ENCODE assay signal across 8 cellular contexts in the genomic region with DNA sequence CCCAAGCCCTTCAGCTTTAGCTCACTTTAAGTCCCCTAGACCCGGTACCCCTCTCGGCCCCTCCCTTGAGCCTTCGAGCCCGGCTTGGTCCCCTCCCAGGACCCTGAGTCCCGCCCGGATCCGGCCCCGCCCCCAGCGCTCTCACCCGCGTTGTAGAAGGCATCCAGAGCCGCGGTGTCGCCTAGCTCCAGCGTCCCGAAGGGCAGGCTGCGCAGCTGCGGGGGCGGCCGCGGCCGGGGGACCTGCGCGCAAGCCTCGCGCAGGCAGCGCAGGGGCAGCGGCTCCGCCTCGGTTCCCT. TPM values are rescaled to one million over a fixed set of nuclear protein-coding genes. Genes with fewer than 3 reads are reported as not detected.
DNase-seq lines count a peak whose midpoint lies in the region; ATAC-seq, FAIRE-seq and TF ChIP-seq lines count a peak whose summit lies in the region.

No MANE protein-coding gene starts in this region.

- dilution Hi-C loops in IMR-90 (cut with HindIII; ENCODE audit: low sequenced_read_pairs, unreplicated experiment) = no loop called here

- 0% methylated on average over 27 of the region's 30 CpGs; no CpG with 5 or more reads in 1 of the 2 experiments for WGBS in IMR-90 (ENCODE audit: extremely low coverage in 2 of 2, insufficient read length in 1 of 2), 2 experiments

- H3K4me1 Mint-ChIP-seq in neural progenitor cell = peaks cover 46% of the 10 kb centered on the region

- H3K36me3 ChIP-seq in IMR-90 (ENCODE audit: control insufficient read depth, insufficient read depth, low read length) (peaks cover 24% of the 10 kb centered on the region), neural progenitor cell (no peaks in the 10 kb centered on the region)

- peaks cover 11% of the 10 kb centered on the region for H3K4me1 ChIP-seq in IMR-90 (ENCODE audit: control insufficient read depth, insufficient read depth, low read length)
- peaks cover 26% of the 10 kb centered on the region for H3K4me1 ChIP-seq in neural progenitor cell

- peak overlapping the region; percentile 90 for H3K27ac ChIP-seq in IMR-90 (ENCODE audit: insufficient read depth, low read length)
- peak overlapping the region; percentile 48 for H3K27ac ChIP-seq in neural progenitor cell
- peak overlapping the region; percentile 36 for H3K27ac ChIP-seq in temporal lobe (ENCODE audit: low read depth, low read length)

- H4K20me1 ChIP-seq in IMR-90 (ENCODE audit: insufficient read depth, low read length) (peaks cover 2% of the 10 kb centered on the region; the same call in 1 of the 2 replicates), neural progenitor cell (ENCODE audit: low read depth) (peaks cover 20% of the 10 kb centered on the region)

- peaks cover 2% of the 10 kb centered on the region for H3K36me3 Mint-ChIP-seq in neural progenitor cell

- H3K23ac ChIP-seq in IMR-90 (ENCODE audit: low read depth, low read length) = no peak overlapping the region

- peaks cover 6 to 24% of the 10 kb centered on the region in 2 experiments; a peak in 3 of 4 replicates for H3K79me1 ChIP-seq in IMR-90 (ENCODE audit: low read depth in 1 of 2, low read length in 2 of 2)

- peaks cover 18% of the 10 kb centered on the region for H3K9me1 ChIP-seq in IMR-90 (ENCODE audit: insufficient read depth, low read length)

- H3K18ac ChIP-seq in IMR-90 (ENCODE audit: low read depth, low read length) = peak overlapping the region; percentile 38; the same call in 1 of the 2 replicates

- H3K4me3 ChIP-seq in IMR-90 (ENCODE audit: insufficient read depth, low read depth, low read length) = peak overlapping the region; percentile 77
- H3K4me3 ChIP-seq in neural progenitor cell = peak overlapping the region; percentile 65

- H2BK5ac ChIP-seq in IMR-90 (ENCODE audit: low read depth, low read length, poor library complexity, severe bottlenecking) = peak overlapping the region; percentile 84

- peak overlapping the region; percentile 91 for H2AK9ac ChIP-seq in IMR-90 (replicated peaks; ENCODE audit: low read depth, low read length, poor library complexity)

- H3K27me3 Mint-ChIP-seq in neural progenitor cell (ENCODE audit: insufficient read depth, low read depth) = peaks cover 15% of the 10 kb centered on the region

- H2BK120ac ChIP-seq in IMR-90 (ENCODE audit: low read depth, low read length) = peak overlapping the region; percentile 54; the same call in 1 of the 2 replicates

- peak overlapping the region; percentile 70; the same call in 1 of the 2 replicates for H3K56ac ChIP-seq in IMR-90 (ENCODE audit: extremely low read depth, insufficient read depth, low read length)

- H2AFZ ChIP-seq in IMR-90 (replicated peaks; ENCODE audit: low read length, poor library complexity) (peak overlapping the region; percentile 99), neural progenitor cell (replicated peaks) (peak overlapping the region; percentile 84)

- peak overlapping the region; percentile 86 for H3K14ac ChIP-seq in IMR-90 (replicated peaks; ENCODE audit: low read depth, low read length)

- DNase-seq in NCI-H1436 (lab: John Stamatoyannopoulos, UW) (peak; percentile 55), NCI-H1436 treated with DMSO at 0.1 percent for 48 hours (lab: John Stamatoyannopoulos, UW) (no peak), IMR-90 (peak; percentile 49), SHP77 (lab: John Stamatoyannopoulos, UW) (peak; percentile 64 to 65), frontal cortex (ENCODE audit: low spot score in 2 of 2) (peak; percentile 64 to 76), neural progenitor cell (ENCODE audit: low spot score) (peak; percentile 95)
- DNase-seq in activated naive CD4-positive, alpha-beta T cell treated with Interleukin-2 at 50 U/mL for 16 hours = peak; percentile 80

- H2BK15ac ChIP-seq in IMR-90 (ENCODE audit: low read depth, low read length) = no peak overlapping the region

- no peak for TF ChIP-seq RAD21 in IMR-90 (IDR thresholded peaks at IDR 0.05; ENCODE audit: low read length)

- peak overlapping the region; percentile 91 for H3K27ac Mint-ChIP-seq in neural progenitor cell

- peak overlapping the region; percentile 94 for H3K4me3 Mint-ChIP-seq in neural progenitor cell

- 0 out of 2 replicates have a peak overlapping the region, but pooled peaks have one; percentile 31 for H4K5ac ChIP-seq in IMR-90 (ENCODE audit: low read depth, low read length)

- in situ Hi-C loops in IMR-90 (cut with MboI; ENCODE audit: low sequenced_read_pairs) = no loop called here

- no peaks in the 10 kb centered on the region for H3K9me3 Mint-ChIP-seq in neural progenitor cell

- H3K4ac ChIP-seq in IMR-90 (ENCODE audit: low read depth, low read length) = peak overlapping the region; percentile 91

- POLR2A ChIA-PET in IMR-90 (lab: Charles Lee; ENCODE audit: unreplicated experiment) = interaction anchor here (0.6 to 1.0 kb wide), 3 partner anchors 25 to 44 kb away, joined by 3 to 4 read pairs (median 3); a partner anchor contains a TSS

- peak overlapping the region; percentile 81 for H3K4me2 ChIP-seq in IMR-90 (ENCODE audit: low read depth, low read length)
- peak overlapping the region; percentile 92 for H3K4me2 ChIP-seq in neural progenitor cell

- H3K27me3 ChIP-seq in IMR-90 (ENCODE audit: control insufficient read depth, insufficient read depth, low read length) = no peaks in the 10 kb centered on the region
- H3K27me3 ChIP-seq in neural progenitor cell = peaks cover 19% of the 10 kb centered on the region

- TF ChIP-seq POLR2A in IMR-90 (IDR thresholded peaks at IDR 0.05; ENCODE audit: low read depth, low read length) = no peak

- H3F3A ChIP-seq in neural progenitor cell (ENCODE audit: low read depth) = peaks cover 50% of the 10 kb centered on the region

- BruUV-seq in IMR-90 (replicated peaks; lab: Mats Ljungman, UMichigan) = no TSS peak

- no peak for FAIRE-seq in frontal cortex (lab: Jason Lieb, UNC)

- CTCF ChIA-PET in IMR-90 (lab: Yijun Ruan, JAX) = interaction anchor here (0.6 to 2.3 kb wide), 9 partner anchors 11 to 70 kb away, joined by 3 to 9 read pairs (median 5); no protein-coding TSS in a partner anchor

- ATAC-seq in IMR-90 (ENCODE audit: low read depth) = peak; percentile 69

- H3K9me3 ChIP-seq in IMR-90 (ENCODE audit: control insufficient read depth, insufficient read depth, low read length) = no peaks in the 10 kb centered on the region
- H3K9me3 ChIP-seq in neural progenitor cell (ENCODE audit: low read depth) = no peaks in the 10 kb centered on the region

- no peak overlapping the region for H2BK20ac ChIP-seq in IMR-90 (ENCODE audit: low read depth, low read length)

- TF ChIP-seq CTCF in IMR-90 (conservative IDR thresholded peaks at IDR 0.05; ENCODE audit: low read depth, low read length) = no peak
- TF ChIP-seq CTCF in neural progenitor cell (IDR thresholded peaks at IDR 0.05) = no peak

- H4K91ac ChIP-seq in IMR-90 (ENCODE audit: insufficient read depth, low read depth, low read length) = peak overlapping the region; percentile 58; the same call in 1 of the 2 replicates

- H3K9ac ChIP-seq in IMR-90 (ENCODE audit: low read depth, low read length) (peak overlapping the region; percentile 88), neural progenitor cell (no peak overlapping the region)

- H4K8ac ChIP-seq in IMR-90 (ENCODE audit: low read depth in 2 of 2, low read length in 2 of 2) = peak overlapping the region; percentile 24 to 66; a peak in 2 of 4 replicates

- H2AK5ac ChIP-seq in IMR-90 (ENCODE audit: low read depth, low read length) = no peak overlapping the region

- no peaks in the 10 kb centered on the region for H3K79me2 ChIP-seq in neural progenitor cell (ENCODE audit: low read depth)

- intact Hi-C loops in IMR-90 (cut with micrococcal nuclease) = loop anchor here (2.0 kb wide), 1 partner anchor 65 kb away; no protein-coding TSS in a partner anchor

TF ChIP-seq in IMR-90, 13 proteins besides CTCF, POLR2A, EP300 and RAD21 (continues in another document):
- TF ChIP-seq RFX5 (IDR thresholded peaks at IDR 0.05; ENCODE audit: low read depth, low read length) (peak; percentile 51; the same call in 1 of the 2 replicates), SMC3 (IDR thresholded peaks at IDR 0.05; ENCODE audit: low read depth, low read length) (no peak)

RNA-seq across cellular contexts. Expression of a gene that starts 0.7 kb away (rescaled TPM):
- total RNA-seq in IMR-90 (2012; rRNA removed) = 4.8 and 5.3 TPM in 2 replicates
- 15.9 and 17.3 TPM in 2 replicates for polyA plus RNA-seq in IMR-90 (2012; rRNA removed)
- polyA plus RNA-seq in IMR-90 (2012; cell fraction: cytosol; rRNA removed) = 6.7 and 10.6 TPM in 2 replicates
- polyA plus RNA-seq in IMR-90 (2012; cell fraction: nucleus; rRNA removed; ENCODE audit: low replicate concordance) = 53.8 and 151 TPM in 2 replicates
- total RNA-seq in frontal cortex = 0.82 TPM
- 1.9 and 11.7 TPM in 2 replicates for total RNA-seq in neural progenitor cell (ENCODE audit: low replicate concordance)
- total RNA-seq in temporal lobe = 1.5 TPM

RNA-seq across cellular contexts. Expression of a gene that starts 8.6 kb away (rescaled TPM):
- not detected in 2 replicates for total RNA-seq in IMR-90 (2012; rRNA removed)
- polyA plus RNA-seq in IMR-90 (2012; rRNA removed) = not detected in 2 replicates
- polyA plus RNA-seq in IMR-90 (2012; cell fraction: cytosol; rRNA removed) = not detected in 2 replicates
- polyA plus RNA-seq in IMR-90 (2012; cell fraction: nucleus; rRNA removed; ENCODE audit: low replicate concordance) = not detected in 2 replicates
- not detected for total RNA-seq in frontal cortex
- not detected in 2 replicates for total RNA-seq in neural progenitor cell (ENCODE audit: low replicate concordance)
- 0.25 TPM for total RNA-seq in temporal lobe

RNA-seq across cellular contexts. Expression of a gene that starts 17.1 kb away (rescaled TPM):
- total RNA-seq in IMR-90 (2012; rRNA removed) (not detected in 2 replicates), frontal cortex (not detected), neural progenitor cell (ENCODE audit: low replicate concordance) (1.5 and 1.6 TPM in 2 replicates), temporal lobe (not detected)
- polyA plus RNA-seq in IMR-90 (2012; rRNA removed) = not detected in 2 replicates
- not detected in 2 replicates for polyA plus RNA-seq in IMR-90 (2012; cell fraction: cytosol; rRNA removed)
- 0.04 TPM in 1 of 2 replicates, not detected in the other for polyA plus RNA-seq in IMR-90 (2012; cell fraction: nucleus; rRNA removed; ENCODE audit: low replicate concordance)

RNA-seq across cellular contexts. Expression of a gene that starts 24.2 kb away (rescaled TPM):
- 0.18 and 0.28 TPM in 2 replicates for total RNA-seq in IMR-90 (2012; rRNA removed)
- 1.0 and 1.3 TPM in 2 replicates for polyA plus RNA-seq in IMR-90 (2012; rRNA removed)
- 0.24 and 1.0 TPM in 2 replicates for polyA plus RNA-seq in IMR-90 (2012; cell fraction: cytosol; rRNA removed)
- polyA plus RNA-seq in IMR-90 (2012; cell fraction: nucleus; rRNA removed; ENCODE audit: low replicate concordance) = 9.3 and 16.4 TPM in 2 replicates
- not detected for total RNA-seq in frontal cortex
- 5.7 and 7.9 TPM in 2 replicates for total RNA-seq in neural progenitor cell (ENCODE audit: low replicate concordance)
- 0.25 TPM for total RNA-seq in temporal lobe

RNA-seq across cellular contexts. Expression of a gene that starts 26.4 kb away (rescaled TPM):
- total RNA-seq in IMR-90 (2012; rRNA removed) (0.72 and 0.83 TPM in 2 replicates), frontal cortex (0.41 TPM), neural progenitor cell (ENCODE audit: low replicate concordance) (3.0 and 3.1 TPM in 2 replicates), temporal lobe (0.25 TPM)
- polyA plus RNA-seq in IMR-90 (2012; rRNA removed) = 4.8 and 5.4 TPM in 2 replicates
- polyA plus RNA-seq in IMR-90 (2012; cell fraction: cytosol; rRNA removed) = 3.3 and 6.1 TPM in 2 replicates
- 5.4 and 6.0 TPM in 2 replicates for polyA plus RNA-seq in IMR-90 (2012; cell fraction: nucleus; rRNA removed; ENCODE audit: low replicate concordance)

Comparison
In these comparisons a context has a peak if more than half of its experiments do, and no peak if none do; other contexts are left out.
1. H3K27ac ChIP-seq: peak in every context shown above with its lines; median percentile 90 in IMR-90; 48 in neural progenitor cell; 36 in temporal lobe.